1 cellular context compared by ENCODE assay signal in the genomic region with DNA sequence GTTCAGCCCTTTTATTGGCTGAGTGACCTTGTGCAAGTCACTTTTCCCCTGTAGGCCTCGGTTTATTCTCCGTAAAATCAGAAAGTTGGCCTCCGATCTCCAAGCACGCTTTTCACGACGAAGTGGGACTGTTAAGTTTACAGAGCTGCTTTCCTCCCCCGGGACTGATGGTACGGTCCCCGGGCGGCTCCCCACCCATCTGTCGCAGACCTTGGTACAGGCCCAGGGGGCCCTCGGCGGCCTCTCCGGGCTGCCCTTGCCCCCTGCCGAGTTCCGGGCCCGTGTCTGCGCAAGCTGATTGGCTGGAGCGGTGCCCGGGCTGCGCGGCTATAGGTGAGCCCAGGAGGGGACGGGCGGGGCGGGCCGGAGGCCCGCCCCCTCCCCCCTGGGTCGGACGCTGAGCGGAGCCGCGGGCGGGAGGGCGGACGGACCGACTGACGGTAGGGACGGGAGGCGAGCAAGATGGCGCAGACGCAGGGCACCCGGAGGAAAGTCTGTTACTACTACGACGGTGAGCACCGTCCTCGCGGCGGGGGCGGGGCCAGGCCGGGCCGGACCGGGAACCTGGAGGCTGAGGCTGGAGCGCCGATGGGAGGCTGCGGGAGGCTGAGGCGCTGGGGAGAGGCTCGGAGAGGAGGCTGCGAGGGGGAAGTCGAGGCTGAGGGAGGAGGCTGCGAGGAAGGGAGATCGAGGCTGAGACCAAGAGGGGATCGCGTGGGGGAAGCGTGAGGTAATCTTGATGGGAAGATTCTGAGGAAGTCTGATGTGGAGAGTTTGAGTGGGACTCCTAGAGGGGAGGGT.
A peak's percentile ranks its signal among the peaks of the same experiment; 100 is the strongest.
TF ChIP-seq lines count a peak whose summit lies in the region.

A gene (plus strand): TSS at position 376 of the 801 bp plus-strand sequence. CDS start 87 bp downstream, at position 463.

TF ChIP-seq in HepG2, 621 proteins besides CTCF, POLR2A, EP300 and RAD21 (continued from another document and continues in another):
- TF ChIP-seq, protein P1, sequence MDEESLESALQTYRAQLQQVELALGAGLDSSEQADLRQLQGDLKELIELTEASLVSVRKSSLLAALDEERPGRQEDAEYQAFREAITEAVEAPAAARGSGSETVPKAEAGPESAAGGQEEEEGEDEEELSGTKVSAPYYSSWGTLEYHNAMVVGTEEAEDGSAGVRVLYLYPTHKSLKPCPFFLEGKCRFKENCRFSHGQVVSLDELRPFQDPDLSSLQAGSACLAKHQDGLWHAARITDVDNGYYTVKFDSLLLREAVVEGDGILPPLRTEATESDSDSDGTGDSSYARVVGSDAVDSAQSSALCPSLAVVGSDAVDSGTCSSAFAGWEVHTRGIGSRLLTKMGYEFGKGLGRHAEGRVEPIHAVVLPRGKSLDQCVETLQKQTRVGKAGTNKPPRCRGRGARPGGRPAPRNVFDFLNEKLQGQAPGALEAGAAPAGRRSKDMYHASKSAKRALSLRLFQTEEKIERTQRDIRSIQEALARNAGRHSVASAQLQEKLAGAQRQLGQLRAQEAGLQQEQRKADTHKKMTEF (CRISPR knock-in tag; IDR thresholded peaks at IDR 0.05), result peak; percentile 73
- TF ChIP-seq SYNCRIP (IDR thresholded peaks at IDR 0.05; ENCODE audit: insufficient read depth, low read depth, low read length) (no peak), ZNF460 (CRISPR knock-in tag; IDR thresholded peaks at IDR 0.05; ENCODE audit: borderline replicate concordance) (no peak; the same call in 1 of the 2 replicates), MIXL1 (CRISPR knock-in tag; IDR thresholded peaks at IDR 0.05) (no peak), CBX2 (IDR thresholded peaks at IDR 0.05; ENCODE audit: low read depth, low read length) (no peak), CBX2 (CRISPR knock-in tag; IDR thresholded peaks at IDR 0.05; ENCODE audit: low read depth) (no peak), FLYWCH1 (CRISPR knock-in tag; IDR thresholded peaks at IDR 0.05) (no peak), ZNF451 (CRISPR knock-in tag; IDR thresholded peaks at IDR 0.05) (no peak; the same call in 1 of the 2 replicates), ZNF292 (CRISPR knock-in tag; IDR thresholded peaks at IDR 0.05; ENCODE audit: borderline replicate concordance, low read depth) (no peak), ELF4 (CRISPR knock-in tag; IDR thresholded peaks at IDR 0.05; ENCODE audit: borderline replicate concordance) (no peak), ZNF180 (CRISPR knock-in tag; IDR thresholded peaks at IDR 0.05; ENCODE audit: borderline replicate concordance, low read depth) (no peak), CHD2 (IDR thresholded peaks at IDR 0.05; ENCODE audit: low read depth, low read length) (0 out of 2 replicates have a peak, but pooled peaks have one; percentile 9), NR2F6 (IDR thresholded peaks at IDR 0.05) (peak; percentile 22; the same call in 1 of the 2 replicates), NR2F6 (CRISPR knock-in tag; IDR thresholded peaks at IDR 0.05) (no peak; the same call in 1 of the 2 replicates), SIN3A (IDR thresholded peaks at IDR 0.05; ENCODE audit: borderline replicate concordance, low read depth, low read length) (peak; percentile 39; the same call in 1 of the 2 replicates), ZNF660 (CRISPR knock-in tag; IDR thresholded peaks at IDR 0.05; ENCODE audit: borderline replicate concordance, low read depth) (no peak), ARNT (IDR thresholded peaks at IDR 0.05) (no peak), DNMT1 (CRISPR knock-in tag; IDR thresholded peaks at IDR 0.05) (no peak), RORA (CRISPR knock-in tag; IDR thresholded peaks at IDR 0.05) (no peak), HNF4A (CRISPR knock-in tag; IDR thresholded peaks at IDR 0.05) (0 out of 2 replicates have a peak, but pooled peaks have one; percentile 25), HNRNPH1 (optimal IDR thresholded peaks at IDR 0.05; ENCODE audit: low read depth, low read length) (no peak), ZNF557 (CRISPR knock-in tag; IDR thresholded peaks at IDR 0.05) (no peak), ZNF224 (CRISPR knock-in tag; IDR thresholded peaks at IDR 0.05) (0 out of 2 replicates have a peak, but pooled peaks have one; percentile 60), TAF15 (IDR thresholded peaks at IDR 0.05; ENCODE audit: low read depth, low read length, poor library complexity, severe bottlenecking) (no peak), HOXD1 (CRISPR knock-in tag; IDR thresholded peaks at IDR 0.05) (peak; percentile 76), ZNF605 (CRISPR knock-in tag; IDR thresholded peaks at IDR 0.05) (peak; percentile 82; the same call in 1 of the 2 replicates), FOXK1 (CRISPR knock-in tag; IDR thresholded peaks at IDR 0.05; ENCODE audit: borderline replicate concordance, low read depth) (no peak), ATRX (CRISPR knock-in tag; IDR thresholded peaks at IDR 0.05; ENCODE audit: borderline replicate concordance) (no peak), NBN (conservative IDR thresholded peaks at IDR 0.05) (no peak), NFYB (CRISPR knock-in tag; IDR thresholded peaks at IDR 0.05) (peak; percentile 88), TAF1 (CRISPR knock-in tag; IDR thresholded peaks at IDR 0.05) (peak; percentile 95), ZNF891 (CRISPR knock-in tag; IDR thresholded peaks at IDR 0.05) (no peak), ZNF33B (CRISPR knock-in tag; IDR thresholded peaks at IDR 0.05) (no peak), GFI1 (CRISPR knock-in tag; IDR thresholded peaks at IDR 0.05; ENCODE audit: borderline replicate concordance) (0 out of 2 replicates have a peak, but pooled peaks have one; percentile 9), ZNF776 (CRISPR knock-in tag; IDR thresholded peaks at IDR 0.05) (peak; percentile 33; the same call in 1 of the 2 replicates), ZNF747 (CRISPR knock-in tag; IDR thresholded peaks at IDR 0.05; ENCODE audit: borderline replicate concordance) (no peak), PCBP2 (optimal IDR thresholded peaks at IDR 0.05; ENCODE audit: low read depth, low read length, poor library complexity, severe bottlenecking) (no peak), PAWR (CRISPR knock-in tag; IDR thresholded peaks at IDR 0.05; ENCODE audit: borderline replicate concordance) (no peak), HIVEP1 (CRISPR knock-in tag; IDR thresholded peaks at IDR 0.05) (no peak), ZNF615 (CRISPR knock-in tag; IDR thresholded peaks at IDR 0.05; ENCODE audit: borderline replicate concordance) (no peak), SATB2 (CRISPR knock-in tag; IDR thresholded peaks at IDR 0.05) (no peak), RCOR2 (CRISPR knock-in tag; IDR thresholded peaks at IDR 0.05) (peak; percentile 47; the same call in 1 of the 2 replicates), ZNF234 (CRISPR knock-in tag; conservative IDR thresholded peaks at IDR 0.05) (no peak), ZNF296 (CRISPR knock-in tag; conservative IDR thresholded peaks at IDR 0.05) (peak; percentile 43; the same call in 1 of the 2 replicates)
- TF ChIP-seq, protein P2, sequence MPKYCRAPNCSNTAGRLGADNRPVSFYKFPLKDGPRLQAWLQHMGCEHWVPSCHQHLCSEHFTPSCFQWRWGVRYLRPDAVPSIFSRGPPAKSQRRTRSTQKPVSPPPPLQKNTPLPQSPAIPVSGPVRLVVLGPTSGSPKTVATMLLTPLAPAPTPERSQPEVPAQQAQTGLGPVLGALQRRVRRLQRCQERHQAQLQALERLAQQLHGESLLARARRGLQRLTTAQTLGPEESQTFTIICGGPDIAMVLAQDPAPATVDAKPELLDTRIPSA (CRISPR knock-in tag; IDR thresholded peaks at IDR 0.05; ENCODE audit: borderline replicate concordance), result 0 out of 2 replicates have a peak, but pooled peaks have one; percentile 32
- TF ChIP-seq, protein P3, sequence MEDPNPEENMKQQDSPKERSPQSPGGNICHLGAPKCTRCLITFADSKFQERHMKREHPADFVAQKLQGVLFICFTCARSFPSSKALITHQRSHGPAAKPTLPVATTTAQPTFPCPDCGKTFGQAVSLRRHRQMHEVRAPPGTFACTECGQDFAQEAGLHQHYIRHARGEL (CRISPR knock-in tag; IDR thresholded peaks at IDR 0.05), result no peak
- TF ChIP-seq, protein P4, sequence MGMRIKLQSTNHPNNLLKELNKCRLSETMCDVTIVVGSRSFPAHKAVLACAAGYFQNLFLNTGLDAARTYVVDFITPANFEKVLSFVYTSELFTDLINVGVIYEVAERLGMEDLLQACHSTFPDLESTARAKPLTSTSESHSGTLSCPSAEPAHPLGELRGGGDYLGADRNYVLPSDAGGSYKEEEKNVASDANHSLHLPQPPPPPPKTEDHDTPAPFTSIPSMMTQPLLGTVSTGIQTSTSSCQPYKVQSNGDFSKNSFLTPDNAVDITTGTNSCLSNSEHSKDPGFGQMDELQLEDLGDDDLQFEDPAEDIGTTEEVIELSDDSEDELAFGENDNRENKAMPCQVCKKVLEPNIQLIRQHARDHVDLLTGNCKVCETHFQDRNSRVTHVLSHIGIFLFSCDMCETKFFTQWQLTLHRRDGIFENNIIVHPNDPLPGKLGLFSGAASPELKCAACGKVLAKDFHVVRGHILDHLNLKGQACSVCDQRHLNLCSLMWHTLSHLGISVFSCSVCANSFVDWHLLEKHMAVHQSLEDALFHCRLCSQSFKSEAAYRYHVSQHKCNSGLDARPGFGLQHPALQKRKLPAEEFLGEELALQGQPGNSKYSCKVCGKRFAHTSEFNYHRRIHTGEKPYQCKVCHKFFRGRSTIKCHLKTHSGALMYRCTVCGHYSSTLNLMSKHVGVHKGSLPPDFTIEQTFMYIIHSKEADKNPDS (CRISPR knock-in tag; IDR thresholded peaks at IDR 0.05), result peak; percentile 68; the same call in 1 of the 2 replicates
- TF ChIP-seq, protein P5, sequence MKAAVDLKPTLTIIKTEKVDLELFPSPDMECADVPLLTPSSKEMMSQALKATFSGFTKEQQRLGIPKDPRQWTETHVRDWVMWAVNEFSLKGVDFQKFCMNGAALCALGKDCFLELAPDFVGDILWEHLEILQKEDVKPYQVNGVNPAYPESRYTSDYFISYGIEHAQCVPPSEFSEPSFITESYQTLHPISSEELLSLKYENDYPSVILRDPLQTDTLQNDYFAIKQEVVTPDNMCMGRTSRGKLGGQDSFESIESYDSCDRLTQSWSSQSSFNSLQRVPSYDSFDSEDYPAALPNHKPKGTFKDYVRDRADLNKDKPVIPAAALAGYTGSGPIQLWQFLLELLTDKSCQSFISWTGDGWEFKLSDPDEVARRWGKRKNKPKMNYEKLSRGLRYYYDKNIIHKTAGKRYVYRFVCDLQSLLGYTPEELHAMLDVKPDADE (CRISPR knock-in tag; IDR thresholded peaks at IDR 0.05), result no peak
- TF ChIP-seq, protein P6, sequence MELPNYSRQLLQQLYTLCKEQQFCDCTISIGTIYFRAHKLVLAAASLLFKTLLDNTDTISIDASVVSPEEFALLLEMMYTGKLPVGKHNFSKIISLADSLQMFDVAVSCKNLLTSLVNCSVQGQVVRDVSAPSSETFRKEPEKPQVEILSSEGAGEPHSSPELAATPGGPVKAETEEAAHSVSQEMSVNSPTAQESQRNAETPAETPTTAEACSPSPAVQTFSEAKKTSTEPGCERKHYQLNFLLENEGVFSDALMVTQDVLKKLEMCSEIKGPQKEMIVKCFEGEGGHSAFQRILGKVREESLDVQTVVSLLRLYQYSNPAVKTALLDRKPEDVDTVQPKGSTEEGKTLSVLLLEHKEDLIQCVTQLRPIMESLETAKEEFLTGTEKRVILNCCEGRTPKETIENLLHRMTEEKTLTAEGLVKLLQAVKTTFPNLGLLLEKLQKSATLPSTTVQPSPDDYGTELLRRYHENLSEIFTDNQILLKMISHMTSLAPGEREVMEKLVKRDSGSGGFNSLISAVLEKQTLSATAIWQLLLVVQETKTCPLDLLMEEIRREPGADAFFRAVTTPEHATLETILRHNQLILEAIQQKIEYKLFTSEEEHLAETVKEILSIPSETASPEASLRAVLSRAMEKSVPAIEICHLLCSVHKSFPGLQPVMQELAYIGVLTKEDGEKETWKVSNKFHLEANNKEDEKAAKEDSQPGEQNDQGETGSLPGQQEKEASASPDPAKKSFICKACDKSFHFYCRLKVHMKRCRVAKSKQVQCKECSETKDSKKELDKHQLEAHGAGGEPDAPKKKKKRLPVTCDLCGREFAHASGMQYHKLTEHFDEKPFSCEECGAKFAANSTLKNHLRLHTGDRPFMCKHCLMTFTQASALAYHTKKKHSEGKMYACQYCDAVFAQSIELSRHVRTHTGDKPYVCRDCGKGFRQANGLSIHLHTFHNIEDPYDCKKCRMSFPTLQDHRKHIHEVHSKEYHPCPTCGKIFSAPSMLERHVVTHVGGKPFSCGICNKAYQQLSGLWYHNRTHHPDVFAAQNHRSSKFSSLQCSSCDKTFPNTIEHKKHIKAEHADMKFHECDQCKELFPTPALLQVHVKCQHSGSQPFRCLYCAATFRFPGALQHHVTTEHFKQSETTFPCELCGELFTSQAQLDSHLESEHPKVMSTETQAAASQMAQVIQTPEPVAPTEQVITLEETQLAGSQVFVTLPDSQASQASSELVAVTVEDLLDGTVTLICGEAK (IDR thresholded peaks at IDR 0.05), result no peak
- TF ChIP-seq, protein P6 (CRISPR knock-in tag; IDR thresholded peaks at IDR 0.05), result no peak; the same call in 1 of the 2 replicates
- TF ChIP-seq, protein P7, sequence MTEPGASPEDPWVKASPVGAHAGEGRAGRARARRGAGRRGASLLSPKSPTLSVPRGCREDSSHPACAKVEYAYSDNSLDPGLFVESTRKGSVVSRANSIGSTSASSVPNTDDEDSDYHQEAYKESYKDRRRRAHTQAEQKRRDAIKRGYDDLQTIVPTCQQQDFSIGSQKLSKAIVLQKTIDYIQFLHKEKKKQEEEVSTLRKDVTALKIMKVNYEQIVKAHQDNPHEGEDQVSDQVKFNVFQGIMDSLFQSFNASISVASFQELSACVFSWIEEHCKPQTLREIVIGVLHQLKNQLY (CRISPR knock-in tag; IDR thresholded peaks at IDR 0.05), result no peak
- TF ChIP-seq, protein P8, sequence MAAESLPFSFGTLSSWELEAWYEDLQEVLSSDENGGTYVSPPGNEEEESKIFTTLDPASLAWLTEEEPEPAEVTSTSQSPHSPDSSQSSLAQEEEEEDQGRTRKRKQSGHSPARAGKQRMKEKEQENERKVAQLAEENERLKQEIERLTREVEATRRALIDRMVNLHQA (CRISPR knock-in tag; IDR thresholded peaks at IDR 0.05), result no peak
